Comparison of ENCODE assay signal across 20 cellular contexts in the genomic region with DNA sequence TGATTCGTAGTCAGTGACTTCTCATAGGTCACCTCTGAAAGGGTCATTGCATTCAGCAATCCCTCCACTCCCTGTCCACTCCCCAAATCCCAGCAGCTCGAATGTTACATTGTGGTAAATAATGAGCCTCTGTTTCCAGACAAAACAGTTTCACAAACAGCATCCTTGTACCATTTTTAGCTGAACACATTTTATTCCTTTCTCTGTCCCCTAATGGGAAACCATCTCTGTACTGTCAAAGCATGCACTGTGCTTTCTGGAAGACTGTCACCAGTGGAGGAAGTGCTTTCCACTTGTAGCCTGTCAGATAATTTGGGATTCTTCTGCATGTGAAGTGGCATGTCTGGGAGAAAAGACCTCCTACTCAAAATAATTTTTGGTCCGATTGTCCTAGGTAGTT.
"Had no signal": no experiment of that assay in that cellular context is flagged by ENCODE, and none has a peak within 500 bp of the region (broad histone marks: within the 10 kb centered on the region; RNA-seq: fewer than 3 reads in every experiment).

No MANE protein-coding gene starts in this region.

- H3K27ac ChIP-seq: coronary artery, epithelial cell of prostate, gastroesophageal sphincter, left lung, lower lobe of right lung, parathyroid adenoma, psoas muscle, right atrium auricular region, stomach, upper lobe of left lung, uterus had no signal

- DNase-seq: effector memory CD8-positive, alpha-beta T cell; immature natural killer cell; left lung; lower lobe of right lung; mesenchymal stem cell; midbrain; naive B cell; psoas muscle; small intestine; stimulated activated CD4-positive, alpha-beta T cell treated with anti-CD3 and anti-CD28 coated beads, Interleukin-12 subunit alpha, Interleukin-12 subunit beta, amount 100 ng/mL, for 4 hours; stimulated activated naive CD4-positive, alpha-beta T cell; stomach; upper lobe of left lung; uterus had no signal

- H3K4me1 ChIP-seq: esophagus muscularis mucosa, gastroesophageal sphincter, left lung, lower lobe of right lung, parathyroid adenoma, psoas muscle, right atrium auricular region, stomach, upper lobe of left lung, uterus had no signal

- H3K27me3 ChIP-seq: esophagus muscularis mucosa, gastroesophageal sphincter, left lung, right atrium auricular region, stomach, upper lobe of left lung, uterus had no signal

- H3K9ac ChIP-seq: parathyroid adenoma had no signal

- H3K36me3 ChIP-seq: esophagus muscularis mucosa, gastroesophageal sphincter, left lung, lower lobe of right lung, right atrium auricular region, stomach, upper lobe of left lung, uterus had no signal

- ATAC-seq: effector memory CD8-positive, alpha-beta T cell; gastroesophageal sphincter; left lung; lower lobe of right lung; psoas muscle had no signal

- H3K4me3 ChIP-seq: coronary artery, esophagus muscularis mucosa, gastroesophageal sphincter, left lung, lower lobe of right lung, psoas muscle, right atrium auricular region, stomach, upper lobe of left lung, uterus had no signal
